Comparison of ENCODE assay signal across 18 cellular contexts in the genomic region with DNA sequence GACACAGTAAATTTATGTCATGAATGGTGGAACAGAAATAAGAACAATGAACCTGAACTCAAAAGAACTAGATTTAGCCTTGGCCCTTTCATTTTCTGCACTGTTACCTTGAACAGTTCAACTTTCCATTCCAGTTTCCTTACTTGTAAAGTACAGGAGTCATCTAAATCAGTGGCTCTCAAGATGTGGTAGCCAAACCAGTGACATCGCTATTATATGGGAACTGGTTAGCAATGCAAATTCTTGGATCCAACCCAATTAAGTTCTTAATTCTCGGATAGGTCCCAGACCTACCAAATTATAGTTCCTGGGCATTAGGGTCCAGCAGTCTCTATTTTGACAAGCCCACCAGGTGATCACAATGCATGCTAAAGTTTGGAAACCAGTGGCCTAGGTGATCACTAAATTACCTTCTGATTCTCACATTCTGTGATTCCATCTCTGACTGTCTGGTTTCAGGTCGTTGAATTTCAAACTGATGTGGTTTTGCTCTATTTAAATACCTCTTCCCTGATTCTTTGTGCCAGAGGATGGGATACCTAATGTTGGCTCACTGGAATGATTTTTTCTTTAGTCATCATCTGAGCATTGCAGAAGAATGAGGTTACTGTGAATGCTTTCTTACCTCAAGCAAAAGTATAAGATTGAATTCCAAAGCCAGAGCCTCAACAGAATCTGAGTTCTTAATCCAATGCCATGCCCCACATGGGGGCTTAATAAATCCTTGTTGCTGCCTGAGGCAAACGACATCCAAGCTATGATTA.
DNase-seq lines count a peak whose midpoint lies in the region; ATAC-seq, FAIRE-seq and TF ChIP-seq lines count a peak whose summit lies in the region.
"Had no signal": no experiment of that assay in that cellular context is flagged by ENCODE, and none has a peak within 500 bp of the region (broad histone marks: within the 10 kb centered on the region; RNA-seq: fewer than 3 reads in every experiment).

No MANE protein-coding gene starts in this region.

- CTCF ChIA-PET in AG04450 (lab: Charles Lee), result no interaction called here

- TF ChIP-seq CTCF in AG04450 (IDR thresholded peaks at IDR 0.05; ENCODE audit: low read depth, low read length), result no peak
- TF ChIP-seq CTCF in keratinocyte (optimal IDR thresholded peaks at IDR 0.05 in 1 of 3, IDR thresholded peaks at IDR 0.05 in 1 of 3, conservative IDR thresholded peaks at IDR 0.05 in 1 of 3; ENCODE audit: extremely low read depth in 1 of 3, insufficient read depth in 2 of 3, low read length in 3 of 3), result no peak

- no peaks in the 10 kb centered on the region for H3K79me2 ChIP-seq in keratinocyte (ENCODE audit: control insufficient read depth, insufficient read depth, low read length)

- DNase-seq in AG04450 (ENCODE audit: low read depth, low spot score) (peak; percentile 23), HT1080 (ENCODE audit: low read depth) (peak; percentile 90), amniotic epithelial cell (ENCODE audit: low read depth) (peak; percentile 79), keratinocyte (ENCODE audit: low read depth, low spot score) (peak; percentile 61), amygdala (lab: John Stamatoyannopoulos, UW) (no peak), posterior vena cava (ENCODE audit: low spot score) (no peak)
- DNase-seq: activated CD4-positive, alpha-beta T cell treated with anti-CD3 and anti-CD28 coated beads, Interleukin-2, amount 50 U/mL, for 1 hour; activated T-cell treated with anti-CD3 and anti-CD28 coated beads, Interleukin-2, amount 50 U/mL, for 1 hour; effector CD8-positive, alpha-beta T cell; GDM1; MM.1S; naive thymus-derived CD8-positive, alpha-beta T cell; NCI-H2029; NCI-H524 had no signal

- POLR2A ChIA-PET in AG04450 (lab: Yijun Ruan, JAX), result no interaction called here

- no peaks in the 10 kb centered on the region; the same call in 1 of the 2 replicates for H3K9me3 ChIP-seq in AG04450 (ENCODE audit: control insufficient read depth, insufficient read depth, low read length)
- H3K9me3 ChIP-seq in keratinocyte (ENCODE audit: control insufficient read depth, low read depth, low read length), result no peaks in the 10 kb centered on the region

- peak; percentile 97 for FAIRE-seq in keratinocyte (lab: Jason Lieb, UNC)

- no peaks in the 10 kb centered on the region for H3K27me3 ChIP-seq in AG04450 (ENCODE audit: control insufficient read depth, insufficient read depth, low read length)
- no peaks in the 10 kb centered on the region for H3K27me3 ChIP-seq in keratinocyte (ENCODE audit: control insufficient read depth, extremely low read depth, insufficient read depth, low read length)

- no peak for ATAC-seq in HG02610 (IDR thresholded peaks at IDR 0.05; ENCODE audit: unreplicated experiment)
- no peak for ATAC-seq in HG03520 (IDR thresholded peaks at IDR 0.05; ENCODE audit: unreplicated experiment)
- ATAC-seq: activated naive CD4-positive, alpha-beta T cell treated with anti-CD3 and anti-CD28 coated beads, Interleukin-2, amount 50 U/mL, for 72 hours; naive thymus-derived CD8-positive, alpha-beta T cell had no signal

- no peak overlapping the region for H3K4me3 ChIP-seq in AG04450 (ENCODE audit: low read depth, low read length)
- no peak overlapping the region for H3K4me3 ChIP-seq in keratinocyte (ENCODE audit: control insufficient read depth in 2 of 3, extremely low read depth in 1 of 3, insufficient read depth in 2 of 3, low read depth in 1 of 3, low read length in 3 of 3)
- H3K4me3 ChIP-seq: lung had no signal

- no peak overlapping the region for H2AFZ ChIP-seq in keratinocyte (ENCODE audit: control insufficient read depth, low read length)

- dilution Hi-C loops in keratinocyte (cut with MboI; ENCODE audit: extremely low pct_ligation_motif_present, low sequenced_read_pairs), result no loop called here

- H3K4me1 ChIP-seq in keratinocyte (ENCODE audit: control insufficient read depth, extremely low read depth, insufficient read depth, low read length), result peaks cover 48% of the 10 kb centered on the region

- intact Hi-C loops in posterior vena cava (cut with DNase I), result loop anchor here in 1 of 2 donors (10.0 kb wide), 1 partner anchor 148 kb away; no protein-coding TSS in a partner anchor

- no peak overlapping the region for H3K27ac ChIP-seq in AG04450 (ENCODE audit: low read depth, low read length)
- H3K27ac ChIP-seq in keratinocyte (ENCODE audit: control insufficient read depth, insufficient read depth, low read length), result peak overlapping the region; percentile 57

- H3K9me1 ChIP-seq in keratinocyte (ENCODE audit: control insufficient read depth, extremely low read depth, insufficient read depth, low read length), result no peaks in the 10 kb centered on the region

- H3K4me2 ChIP-seq in keratinocyte (ENCODE audit: control insufficient read depth, extremely low read depth, insufficient read depth, low read depth, low read length), result peak overlapping the region; percentile 44

- no peaks in the 10 kb centered on the region for H4K20me1 ChIP-seq in keratinocyte (ENCODE audit: control insufficient read depth, extremely low read depth, insufficient read depth, low read length)

- no peaks in the 10 kb centered on the region for H3K36me3 ChIP-seq in keratinocyte (ENCODE audit: control insufficient read depth in 2 of 2, extremely low read depth in 1 of 2, insufficient read depth in 2 of 2, low read length in 2 of 2)

- no peak overlapping the region for H3K9ac ChIP-seq in keratinocyte (ENCODE audit: control insufficient read depth, extremely low read depth, insufficient read depth, low read length)

Comparison
In these comparisons a context has a peak if more than half of its experiments do, and no peak if none do; other contexts are left out.
1. DNase-seq: peak in AG04450 (single experiment), HT1080 (single experiment), amniotic epithelial cell (single experiment) and keratinocyte (single experiment); none in amygdala (0 of 56) and posterior vena cava (single experiment).